In the genomic region with DNA sequence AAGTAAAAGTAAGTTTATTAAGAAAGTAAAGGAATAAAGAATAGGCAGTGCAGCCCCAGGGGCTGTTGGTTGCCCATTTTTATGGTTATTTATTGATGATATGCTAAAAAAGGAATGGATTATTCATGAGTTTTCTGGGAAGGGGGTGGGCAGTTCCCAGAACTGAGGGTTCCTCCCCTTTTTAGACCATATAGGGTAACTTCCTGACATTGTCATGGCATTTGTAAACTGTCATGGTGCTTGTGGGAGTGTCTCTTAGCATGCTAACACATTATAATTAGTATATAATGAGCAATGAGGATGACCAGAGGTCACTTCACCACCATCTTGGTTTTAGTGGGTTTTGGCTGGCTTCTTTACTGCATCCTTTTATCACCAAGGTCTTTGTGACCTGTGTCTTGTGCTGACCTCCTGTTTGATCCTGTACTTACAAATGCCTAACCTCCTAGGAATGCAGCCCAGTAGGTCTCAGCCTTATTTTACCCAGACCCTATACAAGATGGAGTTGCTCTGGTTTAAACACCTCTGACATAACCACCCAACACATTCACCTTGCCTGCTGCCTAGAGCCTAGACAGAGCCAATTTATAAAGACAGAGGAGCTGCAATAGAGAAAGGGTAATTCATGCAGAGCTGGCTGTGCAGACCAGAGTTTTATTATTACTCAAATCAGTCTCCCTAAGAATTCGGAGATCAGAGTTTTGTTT, we compare ENCODE assay signal across 1 cellular context.
A peak's percentile ranks its signal among the peaks of the same experiment; 100 is the strongest.
TF ChIP-seq lines count a peak whose summit lies in the region.

No MANE protein-coding gene starts in this region.

TF ChIP-seq in K562, 482 proteins besides CTCF, POLR2A, EP300 and RAD21:
- TF ChIP-seq STAT5A (IDR thresholded peaks at IDR 0.05; ENCODE audit: borderline replicate concordance, low read length) (peak; percentile 18; the same call in 1 of the 2 replicates), MEF2D (tag; conservative IDR thresholded peaks at IDR 0.05; ENCODE audit: low read depth) (0 out of 2 replicates have a peak, but pooled peaks have one; percentile 24), PYGO2 (tag; IDR thresholded peaks at IDR 0.05) (0 out of 2 replicates have a peak, but pooled peaks have one; percentile 57), ZNF77 (CRISPR knock-in tag; IDR thresholded peaks at IDR 0.05) (no peak), SRF (CRISPR knock-in tag; IDR thresholded peaks at IDR 0.05) (peak; percentile 65 to 89; a peak in 2 of 4 replicates), GTF2E2 (tag; IDR thresholded peaks at IDR 0.05) (0 out of 2 replicates have a peak, but pooled peaks have one; percentile 2), PTTG1 (tag; IDR thresholded peaks at IDR 0.05; ENCODE audit: low read depth) (peak; percentile 75; the same call in 1 of the 2 replicates), DDX20 (tag; IDR thresholded peaks at IDR 0.05; ENCODE audit: low read depth) (peak; percentile 63; the same call in 1 of the 2 replicates), SOX6 (IDR thresholded peaks at IDR 0.05) (peak; percentile 56; the same call in 1 of the 2 replicates), NR2C1 (IDR thresholded peaks at IDR 0.05) (no peak), NR2C1 (tag; IDR thresholded peaks at IDR 0.05) (0 out of 2 replicates have a peak, but pooled peaks have one; percentile 11), ZNF584 (CRISPR knock-in tag; IDR thresholded peaks at IDR 0.05; ENCODE audit: low read depth) (0 out of 2 replicates have a peak, but pooled peaks have one; percentile 51), NR2C2 (CRISPR knock-in tag; IDR thresholded peaks at IDR 0.05) (no peak), NR2C2 (tag; IDR thresholded peaks at IDR 0.05) (peak; percentile 68; the same call in 1 of the 2 replicates), RFX1 (IDR thresholded peaks at IDR 0.05) (peak; percentile 25; the same call in 1 of the 2 replicates), ZNF79 (CRISPR knock-in tag; IDR thresholded peaks at IDR 0.05; ENCODE audit: low read depth) (no peak), ZNF212 (CRISPR knock-in tag; IDR thresholded peaks at IDR 0.05) (no peak), GATAD2A (IDR thresholded peaks at IDR 0.05) (no peak), ZNF175 (CRISPR knock-in tag; IDR thresholded peaks at IDR 0.05; ENCODE audit: low read depth) (0 out of 2 replicates have a peak, but pooled peaks have one; percentile 45), SAFB2 (IDR thresholded peaks at IDR 0.05; ENCODE audit: borderline replicate concordance, low read depth, low read length, severe bottlenecking) (no peak)
